Comparison of ENCODE assay signal across 20 cellular contexts in genomic region chr12:103809154-103809553, GRCh38.
"Had no signal": no experiment of that assay in that cellular context is flagged by ENCODE, and none has a peak within 500 bp of the region (broad histone marks: within the 10 kb centered on the region; RNA-seq: fewer than 3 reads in every experiment).

No MANE protein-coding gene starts in this region.

- H3K36me3 ChIP-seq: adrenal gland, cardiac muscle cell had no signal

- H3K9me3 Mint-ChIP-seq: activated naive CD4-positive, alpha-beta T cell treated with anti-CD3 and anti-CD28 coated beads, Interleukin-2, amount 50 U/mL, for 72 hours; neural crest cell; stimulated activated naive B cell treated with anti-CD40 and anti-IgM and Interleukin-4, amounts not matched to agents 10 μg/mL and 1 μg/mL and 100 μg/mL, for 72 hours; type B pancreatic cell; WTC11 had no signal

- H3K9me3 ChIP-seq: adrenal gland, esophagus muscularis mucosa, testis had no signal

- H3K4me3 ChIP-seq: adrenal gland, cardiac muscle cell, esophagus muscularis mucosa, testis had no signal

- H3K27ac ChIP-seq: adrenal gland, cardiac muscle cell, testis had no signal

- H3K27ac Mint-ChIP-seq: activated naive CD4-positive, alpha-beta T cell treated with anti-CD3 and anti-CD28 coated beads, Interleukin-2, amount 50 U/mL, for 72 hours; naive B cell; type B pancreatic cell; WTC11 had no signal

- H3K27me3 ChIP-seq: adrenal gland, cardiac muscle cell, esophagus muscularis mucosa, testis had no signal

- DNase-seq: activated T-cell treated with anti-CD3 and anti-CD28 coated beads, Interleukin-2, amount 50 U/mL, for 1 hour; adrenal gland; dermis blood vessel endothelial cell; effector CD8-positive, alpha-beta T cell; head of caudate nucleus; hypothalamus; naive B cell; posterior cingulate gyrus; retina; stimulated activated CD4-positive, alpha-beta T cell treated with anti-CD3 and anti-CD28 coated beads, Interleukin-2, amount 100 ng/mL, for 48 hours; stimulated activated CD8-positive, alpha-beta memory T cell treated with anti-CD3 and anti-CD28 coated beads, Interleukin-4, amount 100 ng/mL, for 48 hours; stimulated activated naive B cell treated with anti-CD40 and anti-IgM and Interleukin-4, amounts not matched to agents 10 μg/mL and 1 μg/mL and 100 μg/mL, for 72 hours; T-helper 2 cell; testis had no signal

- H3K27me3 Mint-ChIP-seq: naive B cell; stimulated activated naive B cell treated with anti-CD40 and anti-IgM and Interleukin-4, amounts not matched to agents 10 μg/mL and 1 μg/mL and 100 μg/mL, for 72 hours; type B pancreatic cell had no signal

- ATAC-seq: activated naive CD4-positive, alpha-beta T cell treated with anti-CD3 and anti-CD28 coated beads, Interleukin-2, amount 50 U/mL, for 72 hours; stimulated activated naive B cell treated with anti-CD40 and anti-IgM and Interleukin-4, amounts not matched to agents 10 μg/mL and 1 μg/mL and 100 μg/mL, for 72 hours; WTC11 had no signal

- H3K4me3 Mint-ChIP-seq: naive B cell; neural crest cell; stimulated activated naive B cell treated with anti-CD40 and anti-IgM and Interleukin-4, amounts not matched to agents 10 μg/mL and 1 μg/mL and 100 μg/mL, for 72 hours; type B pancreatic cell; WTC11 had no signal
